Comparison of ENCODE assay signal across 8 cellular contexts in the genomic region with DNA sequence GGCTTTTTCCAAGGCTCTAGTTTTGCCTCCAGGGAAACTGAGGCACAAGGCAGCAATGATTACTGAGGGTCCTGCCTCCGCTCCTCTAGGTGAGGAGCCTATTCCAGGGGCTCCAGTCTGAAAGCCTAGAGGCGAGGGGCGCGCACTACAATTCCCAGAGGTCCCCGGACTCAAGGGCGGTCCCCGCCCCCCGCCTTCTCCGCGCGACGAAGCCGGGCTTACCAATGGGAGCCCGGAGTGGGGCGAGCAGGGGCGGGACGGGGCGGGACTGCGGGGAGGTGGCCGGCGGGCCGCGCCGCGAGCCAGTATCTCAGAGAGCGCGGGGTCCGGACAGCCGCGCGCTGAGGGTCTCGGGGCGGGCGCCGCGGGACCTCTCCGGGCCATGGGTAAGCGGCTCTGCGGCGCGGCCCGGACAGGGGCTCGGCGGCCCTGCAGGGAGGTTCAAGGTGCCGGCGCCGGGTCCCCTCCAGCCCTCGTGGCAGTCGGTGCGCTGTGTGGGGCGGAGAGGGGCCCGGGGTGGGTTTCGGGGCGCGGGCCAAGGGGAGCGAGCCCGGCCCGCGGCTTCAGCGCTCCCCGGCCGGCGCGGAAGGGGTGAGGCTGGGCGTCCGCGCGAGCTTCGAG. TPM values are rescaled to one million over a fixed set of nuclear protein-coding genes. Genes with fewer than 3 reads are reported as not detected.
DNase-seq lines count a peak whose midpoint lies in the region; ATAC-seq and TF ChIP-seq lines count a peak whose summit lies in the region.

A gene with protein sequence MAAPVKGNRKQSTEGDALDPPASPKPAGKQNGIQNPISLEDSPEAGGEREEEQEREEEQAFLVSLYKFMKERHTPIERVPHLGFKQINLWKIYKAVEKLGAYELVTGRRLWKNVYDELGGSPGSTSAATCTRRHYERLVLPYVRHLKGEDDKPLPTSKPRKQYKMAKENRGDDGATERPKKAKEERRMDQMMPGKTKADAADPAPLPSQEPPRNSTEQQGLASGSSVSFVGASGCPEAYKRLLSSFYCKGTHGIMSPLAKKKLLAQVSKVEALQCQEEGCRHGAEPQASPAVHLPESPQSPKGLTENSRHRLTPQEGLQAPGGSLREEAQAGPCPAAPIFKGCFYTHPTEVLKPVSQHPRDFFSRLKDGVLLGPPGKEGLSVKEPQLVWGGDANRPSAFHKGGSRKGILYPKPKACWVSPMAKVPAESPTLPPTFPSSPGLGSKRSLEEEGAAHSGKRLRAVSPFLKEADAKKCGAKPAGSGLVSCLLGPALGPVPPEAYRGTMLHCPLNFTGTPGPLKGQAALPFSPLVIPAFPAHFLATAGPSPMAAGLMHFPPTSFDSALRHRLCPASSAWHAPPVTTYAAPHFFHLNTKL (plus strand): TSS at position 308 of the 621 bp plus-strand sequence. CDS start 75 bp downstream, at position 383.

- peak within 1 kb of the TSS; percentile 99 for H3K27ac Mint-ChIP-seq in CD4-positive, alpha-beta T cell
- H3K27ac Mint-ChIP-seq in activated CD4-positive, alpha-beta memory T cell treated with anti-CD3 and anti-CD28 coated beads for 36 hours: peak within 1 kb of the TSS; percentile 98

- peak within 1 kb of the TSS; percentile 69 to 85 for H3K4me3 ChIP-seq in duodenal mucosa (ENCODE audit: low read depth in 1 of 2, low read length in 2 of 2)
- H3K4me3 ChIP-seq in lower lobe of right lung: peak within 1 kb of the TSS; percentile 95

- peak within 1 kb of the TSS; percentile 73 to 76 for H3K9ac ChIP-seq in duodenal mucosa (ENCODE audit: low read depth in 1 of 2, low read length in 2 of 2)

- no peaks in the 10 kb centered on the region for H3K9me3 Mint-ChIP-seq in CD4-positive, alpha-beta T cell
- no peaks in the 10 kb centered on the region for H3K9me3 Mint-ChIP-seq in activated CD4-positive, alpha-beta memory T cell treated with anti-CD3 and anti-CD28 coated beads for 36 hours

- ATAC-seq in CD4-positive, alpha-beta T cell (ENCODE audit: poor library complexity): peak; percentile 48
- ATAC-seq in GM19395 (IDR thresholded peaks at IDR 0.05; ENCODE audit: unreplicated experiment) (peak; percentile 52), HG03565 (IDR thresholded peaks at IDR 0.05; ENCODE audit: unreplicated experiment) (peak; percentile 32), lower lobe of right lung (peak; percentile 87 to 89)

- CTCF ChIA-PET in CD4-positive, alpha-beta T cell (lab: Charles Lee): interaction anchor here (1.0 to 6.4 kb wide), 3 partner anchors 18 to 129 kb away, joined by 3 to 54 read pairs (median 3); no protein-coding TSS in a partner anchor
- CTCF ChIA-PET in activated CD4-positive, alpha-beta memory T cell treated with anti-CD3 and anti-CD28 coated beads for 36 hours (lab: Charles Lee): interaction anchor here (1.3 to 6.5 kb wide), 6 partner anchors 9 to 129 kb away, joined by 3 to 74 read pairs (median 17); no protein-coding TSS in a partner anchor

- POLR2A ChIA-PET in CD4-positive, alpha-beta T cell (lab: Charles Lee): interaction anchor here (0.6 to 7.1 kb wide), 32 partner anchors 8 to 1463 kb away, joined by 3 to 180 read pairs (median 7); a partner anchor contains a TSS
- POLR2A ChIA-PET in activated CD4-positive, alpha-beta memory T cell treated with anti-CD3 and anti-CD28 coated beads for 36 hours (lab: Charles Lee): interaction anchor here (0.7 to 8.8 kb wide), 8 partner anchors 9 to 232 kb away, joined by 3 to 240 read pairs (median 7); no protein-coding TSS in a partner anchor

- H3K36me3 ChIP-seq in duodenal mucosa (ENCODE audit: control insufficient read depth in 1 of 2, insufficient read depth in 2 of 2, low read length in 2 of 2) (no peaks in the 10 kb centered on the region), lower lobe of right lung (peaks cover 2% of the 10 kb centered on the region)

- H3K9me3 ChIP-seq in CD4-positive, alpha-beta T cell (ENCODE audit: control insufficient read depth, low read length): no peaks in the 10 kb centered on the region
- H3K9me3 ChIP-seq in duodenal mucosa (ENCODE audit: control insufficient read depth in 1 of 2, low read length in 2 of 2): no peaks in the 10 kb centered on the region
- no peaks in the 10 kb centered on the region for H3K9me3 ChIP-seq in lower lobe of right lung

- TF ChIP-seq CTCF in CD4-positive, alpha-beta T cell (IDR thresholded peaks at IDR 0.05): peak; percentile 53
- TF ChIP-seq CTCF in lower lobe of right lung (IDR thresholded peaks at IDR 0.05): peak; percentile 50

- H3K4me3 Mint-ChIP-seq in CD4-positive, alpha-beta T cell: peak within 1 kb of the TSS; percentile 99
- peak within 1 kb of the TSS; percentile 95 for H3K4me3 Mint-ChIP-seq in activated CD4-positive, alpha-beta memory T cell treated with anti-CD3 and anti-CD28 coated beads for 36 hours

- intact Hi-C loops in CD4-positive, alpha-beta T cell (cut with DNase I, micrococcal nuclease): loop anchor here (2.0 to 10.0 kb wide), 10 partner anchors 49 to 1108 kb away; a partner anchor contains a TSS
- intact Hi-C loops in activated CD4-positive, alpha-beta memory T cell treated with anti-CD3 and anti-CD28 coated beads for 36 hours (cut with micrococcal nuclease): loop anchor here (1.0 to 5.0 kb wide), 9 partner anchors 8 to 390 kb away; a partner anchor contains a TSS
- intact Hi-C loops in lower lobe of right lung (cut with DNase I): no loop called here

- H3K4me1 ChIP-seq in duodenal mucosa (ENCODE audit: control insufficient read depth in 1 of 2, insufficient read depth in 2 of 2, low read length in 2 of 2): peaks cover 52 to 53% of the 10 kb centered on the region in 2 donors
- H3K4me1 ChIP-seq in lower lobe of right lung: peaks cover 84% of the 10 kb centered on the region

- H3K27me3 Mint-ChIP-seq in CD4-positive, alpha-beta T cell: no peaks in the 10 kb centered on the region
- no peaks in the 10 kb centered on the region for H3K27me3 Mint-ChIP-seq in activated CD4-positive, alpha-beta memory T cell treated with anti-CD3 and anti-CD28 coated beads for 36 hours

- peak within 1 kb of the TSS; percentile 99 for H3K27ac ChIP-seq in CD4-positive, alpha-beta T cell (ENCODE audit: low read depth, low read length)
- peak within 1 kb of the TSS; percentile 78 for H3K27ac ChIP-seq in duodenal mucosa (ENCODE audit: low read depth, low read length)
- peak within 1 kb of the TSS; percentile 99 for H3K27ac ChIP-seq in lower lobe of right lung

- no peaks in the 10 kb centered on the region for H3K27me3 ChIP-seq in CD4-positive, alpha-beta T cell (ENCODE audit: control insufficient read depth, insufficient read depth, low read length)
- H3K27me3 ChIP-seq in duodenal mucosa (ENCODE audit: control insufficient read depth in 1 of 2, insufficient read depth in 2 of 2, low read length in 2 of 2) (peaks cover 3 to 5% of the 10 kb centered on the region in 2 donors), lower lobe of right lung (ENCODE audit: low read depth) (no peaks in the 10 kb centered on the region)

- peaks cover 60% of the 10 kb centered on the region for H3K4me1 Mint-ChIP-seq in CD4-positive, alpha-beta T cell (ENCODE audit: low read depth)
- H3K4me1 Mint-ChIP-seq in activated CD4-positive, alpha-beta memory T cell treated with anti-CD3 and anti-CD28 coated beads for 36 hours (ENCODE audit: low read depth): peaks cover 62% of the 10 kb centered on the region

- DNase-seq in CD4-positive, alpha-beta T cell: peak; percentile 88 to 93 (median 90)
- DNase-seq in NCI-H82 (lab: John Stamatoyannopoulos, UW) (peak; percentile 95), lower lobe of right lung (peak; percentile 97)
- peak; percentile 95 for DNase-seq in activated CD4-positive, alpha-beta memory T cell treated with anti-CD3 and anti-CD28 coated beads for 36 hours
- peak; percentile 74 to 91 (median 76) for DNase-seq in stimulated activated CD4-positive, alpha-beta T cell treated with anti-CD3 and anti-CD28 coated beads, TNF-alpha, amount 100 ng/mL, for 1 hour (ENCODE audit: low read depth in 3 of 3, low spot score in 1 of 3)

- peaks cover 45% of the 10 kb centered on the region for H3K36me3 Mint-ChIP-seq in CD4-positive, alpha-beta T cell (ENCODE audit: low read depth)
- H3K36me3 Mint-ChIP-seq in activated CD4-positive, alpha-beta memory T cell treated with anti-CD3 and anti-CD28 coated beads for 36 hours: peaks cover 45% of the 10 kb centered on the region

RNA-seq across cellular contexts. Expression of the gene that starts here (rescaled TPM):
- 100 to 1,000 TPM; 326 to 342 TPM for total RNA-seq in CD4-positive, alpha-beta T cell
- total RNA-seq in activated CD4-positive, alpha-beta memory T cell treated with anti-CD3 and anti-CD28 coated beads for 36 hours: 100 to 1,000 TPM; 260 to 266 TPM
- 27.7 TPM for total RNA-seq in lower lobe of right lung

Comparison
In these comparisons a context has a peak if more than half of its experiments do, and no peak if none do; other contexts are left out.
1. Peak in every context shown above with its lines: DNase-seq, ATAC-seq, H3K4me3 ChIP-seq and H3K27ac ChIP-seq.
2. ATAC-seq: peak in every context shown above with its lines; median percentile 88 in lower lobe of right lung; 52 in GM19395; 48 in CD4-positive, alpha-beta T cell; 32 in HG03565.